12 cellular contexts compared by ENCODE assay signal in genomic region chr14:70905316-70905715, GRCh38. TPM values are rescaled to one million over a fixed set of nuclear protein-coding genes. Genes with fewer than 3 reads are reported as not detected.
DNase-seq lines count a peak whose midpoint lies in the region; ATAC-seq and TF ChIP-seq lines count a peak whose summit lies in the region.
"Had no signal": no experiment of that assay in that cellular context is flagged by ENCODE, and none has a peak within 500 bp of the region (broad histone marks: within the 10 kb centered on the region; RNA-seq: fewer than 3 reads in every experiment).

No MANE protein-coding gene starts in this region.

- H3K9me3 ChIP-seq in breast epithelium (no peaks in the 10 kb centered on the region), fibroblast of lung (ENCODE audit: control insufficient read depth, insufficient read depth, low read depth, low read length) (no peaks in the 10 kb centered on the region), OCI-LY7 (ENCODE audit: low read length) (no peaks in the 10 kb centered on the region)
- H3K9me3 ChIP-seq: A549, tibial artery had no signal

- H3K27ac ChIP-seq in breast epithelium: peak overlapping the region; percentile 97 to 99
- H3K27ac ChIP-seq in fibroblast of lung (ENCODE audit: insufficient read depth, low read length): peak overlapping the region; percentile 11
- no peak overlapping the region for H3K27ac ChIP-seq in OCI-LY7 (ENCODE audit: low read depth, low read length, poor library complexity, severe bottlenecking)
- H3K27ac ChIP-seq: A549 had no signal

- CTCF ChIA-PET in MCF 10A (lab: Yijun Ruan, JAX) (interaction anchor here (0.6 to 3.8 kb wide), 9 partner anchors 16 to 284 kb away, joined by 3 to 30 read pairs (median 4); no protein-coding TSS in a partner anchor), OCI-LY7 (lab: Charles Lee; ENCODE audit: unreplicated experiment) (no interaction called here)

- H4K20me1 ChIP-seq in fibroblast of lung (ENCODE audit: control insufficient read depth, extremely low read depth, insufficient read depth, low read length): peaks cover 2% of the 10 kb centered on the region
- H4K20me1 ChIP-seq in OCI-LY7 (ENCODE audit: insufficient read depth, low read length): peaks cover 11% of the 10 kb centered on the region; the same call in 1 of the 2 replicates

- no peak for TF ChIP-seq POLR2A in breast epithelium (IDR thresholded peaks at IDR 0.05)

- peaks cover 11% of the 10 kb centered on the region for H3K36me3 Mint-ChIP-seq in MCF 10A (ENCODE audit: insufficient read depth, unreplicated experiment)
- no peaks in the 10 kb centered on the region for H3K36me3 Mint-ChIP-seq in naive thymus-derived CD8-positive, alpha-beta T cell

- POLR2A ChIA-PET in MCF 10A (lab: Yijun Ruan, JAX) (interaction anchor here (1.0 to 2.4 kb wide), 4 partner anchors 17 to 95 kb away, joined by 3 to 12 read pairs (median 4); no protein-coding TSS in a partner anchor), OCI-LY7 (lab: Charles Lee) (interaction anchor here (0.6 to 1.7 kb wide), 3 partner anchors 18 to 836 kb away, joined by 3 to 9 read pairs (median 3); partner anchors contain the start of gene MAP3K9)
- POLR2A ChIA-PET in naive thymus-derived CD8-positive, alpha-beta T cell (lab: Charles Lee): interaction anchor here (0.7 to 4.1 kb wide), 3 partner anchors 13 to 48 kb away, joined by 3 to 71 read pairs (median 29); no protein-coding TSS in a partner anchor

- H3K27me3 ChIP-seq in breast epithelium: no peaks in the 10 kb centered on the region
- no peaks in the 10 kb centered on the region for H3K27me3 ChIP-seq in fibroblast of lung (ENCODE audit: control insufficient read depth, insufficient read depth, low read length)
- H3K27me3 ChIP-seq: tibial artery had no signal

- BruUV-seq in MCF 10A (replicated peaks; lab: Mats Ljungman, UMichigan) (no TSS peak), OCI-LY7 (replicated peaks; lab: Mats Ljungman, UMichigan) (no TSS peak)

- peak overlapping the region; percentile 12 for H2AFZ ChIP-seq in fibroblast of lung (ENCODE audit: low read length)
- H2AFZ ChIP-seq in OCI-LY7 (ENCODE audit: low read length): no peak overlapping the region

- DNase-seq in breast epithelium (ENCODE audit: low spot score in 2 of 2): no peak
- DNase-seq in MCF 10A (ENCODE audit: unreplicated experiment): no peak
- DNase-seq in fibroblast of lung (ENCODE audit: low read depth in 2 of 2): peak in 1 of 2 donors; percentile 97
- no peak for DNase-seq in naive thymus-derived CD8-positive, alpha-beta T cell
- DNase-seq in NCI-H1092 (lab: John Stamatoyannopoulos, UW): no peak
- DNase-seq in SHP77 (lab: John Stamatoyannopoulos, UW): no peak
- DNase-seq in OCI-LY7 (ENCODE audit: low spot score): no peak
- DNase-seq in RPMI8226: no peak
- DNase-seq: MV-4-11, tibial artery had no signal

- intact Hi-C loops in breast epithelium (cut with DNase I; ENCODE audit: low total_unique reads) (no loop called here), MCF 10A (cut with micrococcal nuclease) (no loop called here), OCI-LY7 (cut with micrococcal nuclease; ENCODE audit: unreplicated experiment) (loop anchor here (5.0 kb wide), 2 partner anchors 88 to 417 kb away; partner anchors contain the start of gene SIPA1L1)

- H3K4me1 ChIP-seq in breast epithelium: peaks cover 0 to under 1% of the 10 kb centered on the region in 2 donors
- peaks cover 7% of the 10 kb centered on the region for H3K4me1 ChIP-seq in fibroblast of lung (ENCODE audit: control insufficient read depth, extremely low read depth, insufficient read depth, low read length)
- H3K4me1 ChIP-seq in OCI-LY7 (ENCODE audit: insufficient read depth, low read length, poor library complexity, severe bottlenecking): peaks cover 15% of the 10 kb centered on the region

- H3K9ac ChIP-seq in fibroblast of lung (ENCODE audit: insufficient read depth, low read length): no peak overlapping the region

- H3K36me3 ChIP-seq in breast epithelium (no peaks in the 10 kb centered on the region), fibroblast of lung (ENCODE audit: control insufficient read depth, insufficient read depth, low read length) (no peaks in the 10 kb centered on the region), OCI-LY7 (ENCODE audit: insufficient read depth, low read length) (no peaks in the 10 kb centered on the region)
- H3K36me3 ChIP-seq: tibial artery had no signal

- peak overlapping the region; percentile 84 for H3K4me2 ChIP-seq in fibroblast of lung (ENCODE audit: extremely low read depth, insufficient read depth, low read length)
- no peak overlapping the region for H3K4me2 ChIP-seq in OCI-LY7 (ENCODE audit: low read length)
- H3K4me2 ChIP-seq: A549 had no signal

- H3K79me2 ChIP-seq in fibroblast of lung (ENCODE audit: control insufficient read depth, insufficient read depth, low read length) (peaks cover 24% of the 10 kb centered on the region), OCI-LY7 (ENCODE audit: insufficient read depth, low read depth, low read length) (peaks cover 20% of the 10 kb centered on the region)

- H3K4me1 Mint-ChIP-seq in MCF 10A (ENCODE audit: insufficient read depth, unreplicated experiment): peaks cover 18% of the 10 kb centered on the region
- peaks cover 12 to 41% (median 38%) of the 10 kb centered on the region in 4 donors for H3K4me1 Mint-ChIP-seq in naive thymus-derived CD8-positive, alpha-beta T cell

- H3K4me3 Mint-ChIP-seq in MCF 10A (ENCODE audit: unreplicated experiment): no peak overlapping the region
- no peak overlapping the region for H3K4me3 Mint-ChIP-seq in naive thymus-derived CD8-positive, alpha-beta T cell

- H3K27ac Mint-ChIP-seq in MCF 10A (ENCODE audit: low read depth, unreplicated experiment): no peak overlapping the region
- peak overlapping the region in 9 of 10 donors; percentile 15 to 97 (median 60) for H3K27ac Mint-ChIP-seq in naive thymus-derived CD8-positive, alpha-beta T cell

- H3K27me3 Mint-ChIP-seq in MCF 10A (ENCODE audit: insufficient read depth, unreplicated experiment): no peaks in the 10 kb centered on the region
- H3K27me3 Mint-ChIP-seq in naive thymus-derived CD8-positive, alpha-beta T cell: no peaks in the 10 kb centered on the region

- H3K4me3 ChIP-seq in breast epithelium (peak overlapping the region in 2 of 3 donors; percentile 12 to 37), fibroblast of lung (replicated peaks in 1 of 4; ENCODE audit: control extremely low read depth in 1 of 4, insufficient read depth in 1 of 4, low read depth in 3 of 4, low read length in 4 of 4) (peak overlapping the region in 2 of 4 experiments; percentile 1 to 29), OCI-LY7 (ENCODE audit: low read depth, low read length, poor library complexity, severe bottlenecking) (no peak overlapping the region)
- H3K4me3 ChIP-seq: A549, tibial artery had no signal

- no peaks in the 10 kb centered on the region for H3K9me3 Mint-ChIP-seq in MCF 10A (ENCODE audit: unreplicated experiment)
- no peaks in the 10 kb centered on the region for H3K9me3 Mint-ChIP-seq in naive thymus-derived CD8-positive, alpha-beta T cell

- TF ChIP-seq CTCF in breast epithelium (IDR thresholded peaks at IDR 0.05) (no peak), MCF 10A (IDR thresholded peaks at IDR 0.05; ENCODE audit: unreplicated experiment) (no peak), fibroblast of lung (conservative IDR thresholded peaks at IDR 0.05 in 1 of 2, IDR thresholded peaks at IDR 0.05 in 1 of 2; ENCODE audit: low read depth in 1 of 2, low read length in 2 of 2) (no peak), OCI-LY7 (conservative IDR thresholded peaks at IDR 0.05; ENCODE audit: low read length) (no peak)

- no peaks in the 10 kb centered on the region for H3K9me2 ChIP-seq in OCI-LY7 (ENCODE audit: insufficient read depth, low read length)

- no peak for ATAC-seq in naive thymus-derived CD8-positive, alpha-beta T cell
- ATAC-seq: A549, left lobe of liver had no signal

RNA-seq across cellular contexts. Expression of gene PCNX1, which starts 1.9 kb away (rescaled TPM):
- total RNA-seq in breast epithelium (100 to 1,000 TPM in 1 of 3 donors, 10 to 100 TPM in 2; 61.8 to 105 (median 92.5) TPM), MCF 10A (2022) (48.7 and 55.6 TPM in 2 replicates), fibroblast of lung (57.8 and 69.4 TPM in 2 replicates), OCI-LY7 (2022) (33.5 and 38.4 TPM in 2 replicates)
- 33.0 and 35.7 TPM in 2 replicates for polyA plus RNA-seq in fibroblast of lung
- polyA plus RNA-seq in fibroblast of lung (2012): 11.4 and 14.8 TPM in 2 replicates
- polyA minus RNA-seq in fibroblast of lung (ENCODE audit: low replicate concordance): 83.2 and 120 TPM in 2 replicates
- total RNA-seq in naive thymus-derived CD8-positive, alpha-beta T cell: 10 to 100 TPM; 73.7 to 78.6 TPM
- polyA plus RNA-seq in naive thymus-derived CD8-positive, alpha-beta T cell: 1 to 10 TPM; 5.5 to 8.3 (median 7.9) TPM
- total RNA-seq in OCI-LY7 (2014; rRNA removed; shearing (Covaris generic)): 27.7 and 33.8 TPM in 2 replicates
